Comparison of ENCODE assay signal across 1 cellular context in the genomic region with DNA sequence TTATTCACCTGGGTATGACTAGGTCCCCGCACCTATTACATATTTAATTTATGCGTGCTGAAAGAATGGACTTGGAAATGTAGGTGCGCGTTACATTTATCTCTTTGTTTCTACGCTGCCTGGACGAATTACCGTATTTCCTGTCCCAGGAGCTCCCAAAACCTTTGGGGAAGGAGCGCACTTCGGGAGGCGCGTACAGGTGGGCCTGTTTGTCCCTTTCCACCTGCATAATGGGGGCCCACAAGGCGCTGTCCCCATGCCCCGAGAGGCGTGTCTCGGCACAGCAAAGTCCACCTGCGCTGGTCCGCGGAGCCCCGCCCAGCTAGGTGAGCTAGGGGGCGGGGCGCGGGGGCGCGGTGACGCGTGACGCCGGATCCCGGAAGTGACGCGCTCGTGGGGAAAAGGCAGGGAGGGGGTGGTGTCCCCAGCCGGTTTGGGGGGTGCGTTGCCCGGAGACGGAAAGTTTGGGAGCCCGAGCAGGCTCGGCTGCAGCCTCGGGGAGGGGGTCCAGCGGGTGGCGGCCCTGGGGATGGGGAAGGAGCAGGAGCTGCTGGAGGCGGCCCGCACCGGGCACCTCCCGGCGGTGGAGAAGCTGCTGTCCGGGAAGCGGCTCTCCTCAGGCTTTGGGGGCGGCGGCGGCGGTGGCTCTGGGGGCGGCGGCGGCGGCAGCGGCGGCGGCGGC.
TF ChIP-seq lines count a peak whose summit lies in the region.

A gene with protein sequence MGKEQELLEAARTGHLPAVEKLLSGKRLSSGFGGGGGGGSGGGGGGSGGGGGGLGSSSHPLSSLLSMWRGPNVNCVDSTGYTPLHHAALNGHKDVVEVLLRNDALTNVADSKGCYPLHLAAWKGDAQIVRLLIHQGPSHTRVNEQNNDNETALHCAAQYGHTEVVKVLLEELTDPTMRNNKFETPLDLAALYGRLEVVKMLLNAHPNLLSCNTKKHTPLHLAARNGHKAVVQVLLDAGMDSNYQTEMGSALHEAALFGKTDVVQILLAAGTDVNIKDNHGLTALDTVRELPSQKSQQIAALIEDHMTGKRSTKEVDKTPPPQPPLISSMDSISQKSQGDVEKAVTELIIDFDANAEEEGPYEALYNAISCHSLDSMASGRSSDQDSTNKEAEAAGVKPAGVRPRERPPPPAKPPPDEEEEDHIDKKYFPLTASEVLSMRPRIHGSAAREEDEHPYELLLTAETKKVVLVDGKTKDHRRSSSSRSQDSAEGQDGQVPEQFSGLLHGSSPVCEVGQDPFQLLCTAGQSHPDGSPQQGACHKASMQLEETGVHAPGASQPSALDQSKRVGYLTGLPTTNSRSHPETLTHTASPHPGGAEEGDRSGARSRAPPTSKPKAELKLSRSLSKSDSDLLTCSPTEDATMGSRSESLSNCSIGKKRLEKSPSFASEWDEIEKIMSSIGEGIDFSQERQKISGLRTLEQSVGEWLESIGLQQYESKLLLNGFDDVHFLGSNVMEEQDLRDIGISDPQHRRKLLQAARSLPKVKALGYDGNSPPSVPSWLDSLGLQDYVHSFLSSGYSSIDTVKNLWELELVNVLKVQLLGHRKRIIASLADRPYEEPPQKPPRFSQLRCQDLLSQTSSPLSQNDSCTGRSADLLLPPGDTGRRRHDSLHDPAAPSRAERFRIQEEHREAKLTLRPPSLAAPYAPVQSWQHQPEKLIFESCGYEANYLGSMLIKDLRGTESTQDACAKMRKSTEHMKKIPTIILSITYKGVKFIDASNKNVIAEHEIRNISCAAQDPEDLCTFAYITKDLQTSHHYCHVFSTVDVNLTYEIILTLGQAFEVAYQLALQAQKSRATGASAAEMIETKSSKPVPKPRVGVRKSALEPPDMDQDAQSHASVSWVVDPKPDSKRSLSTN (plus strand): TSS at position 382 of the 682 bp plus-strand sequence. CDS start 148 bp downstream, at position 530.

TF ChIP-seq in Ishikawa, 13 proteins besides CTCF, POLR2A, EP300 and RAD21 (continued from another document):
- TF ChIP-seq, protein P1, sequence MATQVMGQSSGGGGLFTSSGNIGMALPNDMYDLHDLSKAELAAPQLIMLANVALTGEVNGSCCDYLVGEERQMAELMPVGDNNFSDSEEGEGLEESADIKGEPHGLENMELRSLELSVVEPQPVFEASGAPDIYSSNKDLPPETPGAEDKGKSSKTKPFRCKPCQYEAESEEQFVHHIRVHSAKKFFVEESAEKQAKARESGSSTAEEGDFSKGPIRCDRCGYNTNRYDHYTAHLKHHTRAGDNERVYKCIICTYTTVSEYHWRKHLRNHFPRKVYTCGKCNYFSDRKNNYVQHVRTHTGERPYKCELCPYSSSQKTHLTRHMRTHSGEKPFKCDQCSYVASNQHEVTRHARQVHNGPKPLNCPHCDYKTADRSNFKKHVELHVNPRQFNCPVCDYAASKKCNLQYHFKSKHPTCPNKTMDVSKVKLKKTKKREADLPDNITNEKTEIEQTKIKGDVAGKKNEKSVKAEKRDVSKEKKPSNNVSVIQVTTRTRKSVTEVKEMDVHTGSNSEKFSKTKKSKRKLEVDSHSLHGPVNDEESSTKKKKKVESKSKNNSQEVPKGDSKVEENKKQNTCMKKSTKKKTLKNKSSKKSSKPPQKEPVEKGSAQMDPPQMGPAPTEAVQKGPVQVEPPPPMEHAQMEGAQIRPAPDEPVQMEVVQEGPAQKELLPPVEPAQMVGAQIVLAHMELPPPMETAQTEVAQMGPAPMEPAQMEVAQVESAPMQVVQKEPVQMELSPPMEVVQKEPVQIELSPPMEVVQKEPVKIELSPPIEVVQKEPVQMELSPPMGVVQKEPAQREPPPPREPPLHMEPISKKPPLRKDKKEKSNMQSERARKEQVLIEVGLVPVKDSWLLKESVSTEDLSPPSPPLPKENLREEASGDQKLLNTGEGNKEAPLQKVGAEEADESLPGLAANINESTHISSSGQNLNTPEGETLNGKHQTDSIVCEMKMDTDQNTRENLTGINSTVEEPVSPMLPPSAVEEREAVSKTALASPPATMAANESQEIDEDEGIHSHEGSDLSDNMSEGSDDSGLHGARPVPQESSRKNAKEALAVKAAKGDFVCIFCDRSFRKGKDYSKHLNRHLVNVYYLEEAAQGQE (IDR thresholded peaks at IDR 0.05; ENCODE audit: low read depth) = no peak
